11 cellular contexts compared by ENCODE assay signal in genomic region chr3:142808103-142808917, GRCh38.
DNase-seq lines count a peak whose midpoint lies in the region; ATAC-seq, FAIRE-seq and TF ChIP-seq lines count a peak whose summit lies in the region.
"Had no signal": no experiment of that assay in that cellular context is flagged by ENCODE, and none has a peak within 500 bp of the region (broad histone marks: within the 10 kb centered on the region; RNA-seq: fewer than 3 reads in every experiment).

No MANE protein-coding gene starts in this region.

- H3K9me3 Mint-ChIP-seq in astrocyte (ENCODE audit: unreplicated experiment) = no peaks in the 10 kb centered on the region

- peak overlapping the region; percentile 19 for H2AFZ ChIP-seq in astrocyte (ENCODE audit: low read depth, low read length)

- no peaks in the 10 kb centered on the region for H3K9me3 ChIP-seq in astrocyte (ENCODE audit: insufficient read depth, low read depth, low read length)
- H3K9me3 ChIP-seq in effector memory CD4-positive, alpha-beta T cell (ENCODE audit: control insufficient read depth, low read length) = no peaks in the 10 kb centered on the region
- H3K9me3 ChIP-seq: testis had no signal

- H3K4me2 ChIP-seq in astrocyte (ENCODE audit: low read length) = no peak overlapping the region

- no peak overlapping the region for H3K4me3 Mint-ChIP-seq in astrocyte (ENCODE audit: unreplicated experiment)

- peak overlapping the region; percentile 15 for H3K27ac Mint-ChIP-seq in astrocyte (ENCODE audit: unreplicated experiment)

- no peak for ATAC-seq in GM21528 (IDR thresholded peaks at IDR 0.05; ENCODE audit: low FRiP score, unreplicated experiment)

- no peaks in the 10 kb centered on the region for H3K27me3 ChIP-seq in astrocyte (ENCODE audit: insufficient read depth, low read length)
- no peaks in the 10 kb centered on the region for H3K27me3 ChIP-seq in effector memory CD4-positive, alpha-beta T cell (replicated peaks; ENCODE audit: control insufficient read depth, insufficient read depth, low read length, poor library complexity, severe bottlenecking)
- H3K27me3 ChIP-seq: testis had no signal

- H3K4me1 Mint-ChIP-seq in astrocyte (ENCODE audit: low read depth, unreplicated experiment) = peaks cover 7% of the 10 kb centered on the region

- H4K20me1 ChIP-seq in astrocyte (ENCODE audit: insufficient read depth, low read length) = no peaks in the 10 kb centered on the region

- FAIRE-seq in astrocyte (lab: Jason Lieb, UNC) = peak; percentile 66

- in situ Hi-C loops in Caki2 (cut with HindIII; ENCODE audit: low pct_unique_long_range_greater_than_20kb, low sequenced_read_pairs) = loop anchor here (25.0 kb wide), 1 partner anchor 221 kb away; the partner anchor contains the start of genes ATR and PLS1

- TF ChIP-seq CTCF in astrocyte (IDR thresholded peaks at IDR 0.05; ENCODE audit: insufficient read depth, low read depth, low read length) = no peak

- H3K79me2 ChIP-seq in astrocyte (ENCODE audit: insufficient read depth, low read length) = no peaks in the 10 kb centered on the region

- H3K36me3 ChIP-seq in astrocyte (ENCODE audit: insufficient read depth, low read length) = no peaks in the 10 kb centered on the region
- no peaks in the 10 kb centered on the region for H3K36me3 ChIP-seq in effector memory CD4-positive, alpha-beta T cell (ENCODE audit: control insufficient read depth, insufficient read depth, low read length)

- peaks cover 6% of the 10 kb centered on the region for H3K4me1 ChIP-seq in astrocyte (ENCODE audit: insufficient read depth, low read length)
- H3K4me1 ChIP-seq in effector memory CD4-positive, alpha-beta T cell (ENCODE audit: control insufficient read depth, insufficient read depth, low read length, poor library complexity, severe bottlenecking) = no peaks in the 10 kb centered on the region
- H3K4me1 ChIP-seq: testis had no signal

- no peak overlapping the region for H3K4me3 ChIP-seq in astrocyte (ENCODE audit: insufficient read depth, low read depth, low read length)
- H3K4me3 ChIP-seq in effector memory CD4-positive, alpha-beta T cell (ENCODE audit: insufficient read depth, low read depth, low read length, poor library complexity, severe bottlenecking) = no peak overlapping the region
- H3K4me3 ChIP-seq: testis had no signal

- DNase-seq in Caki2 (ENCODE audit: low read depth) (peak; percentile 55), HS-27A (ENCODE audit: low read depth) (peak; percentile 29), astrocyte (ENCODE audit: low read depth) (peak; percentile 82), kidney glomerular epithelial cell (lab: John Stamatoyannopoulos, UW) (peak; percentile 40), RPMI8226 (no peak), NCI-H1694 treated with DMSO at 0.1 percent for 48 hours (lab: John Stamatoyannopoulos, UW) (no peak)
- DNase-seq in effector memory CD4-positive, alpha-beta T cell = no peak
- DNase-seq: activated gamma-delta T cell, NCI-H2227 treated with DMSO at 0.1 percent for 48 hours, testis had no signal

- peak overlapping the region; percentile 10 for H3K27ac ChIP-seq in astrocyte (ENCODE audit: low read depth, low read length)
- no peak overlapping the region for H3K27ac ChIP-seq in effector memory CD4-positive, alpha-beta T cell (ENCODE audit: insufficient read depth, low read length, poor library complexity, severe bottlenecking)
- H3K27ac ChIP-seq: testis had no signal

- peaks cover 5% of the 10 kb centered on the region for H3K36me3 Mint-ChIP-seq in astrocyte (ENCODE audit: low read depth, unreplicated experiment)

- H3K9ac ChIP-seq in astrocyte (ENCODE audit: low read length) = no peak overlapping the region

- H3K27me3 Mint-ChIP-seq in astrocyte (ENCODE audit: low read depth, unreplicated experiment) = peaks cover 2% of the 10 kb centered on the region

Comparison
In these comparisons a context has a peak if more than half of its experiments do, and no peak if none do; other contexts are left out.
1. DNase-seq: peak in Caki2 (single experiment), HS-27A (single experiment), astrocyte (single experiment) and kidney glomerular epithelial cell (single experiment); none in RPMI8226 (single experiment), NCI-H1694 treated with DMSO at 0.1 percent for 48 hours (single experiment) and effector memory CD4-positive, alpha-beta T cell (0 of 3).